ENCODE assay signal across 1 cellular context in the genomic region with DNA sequence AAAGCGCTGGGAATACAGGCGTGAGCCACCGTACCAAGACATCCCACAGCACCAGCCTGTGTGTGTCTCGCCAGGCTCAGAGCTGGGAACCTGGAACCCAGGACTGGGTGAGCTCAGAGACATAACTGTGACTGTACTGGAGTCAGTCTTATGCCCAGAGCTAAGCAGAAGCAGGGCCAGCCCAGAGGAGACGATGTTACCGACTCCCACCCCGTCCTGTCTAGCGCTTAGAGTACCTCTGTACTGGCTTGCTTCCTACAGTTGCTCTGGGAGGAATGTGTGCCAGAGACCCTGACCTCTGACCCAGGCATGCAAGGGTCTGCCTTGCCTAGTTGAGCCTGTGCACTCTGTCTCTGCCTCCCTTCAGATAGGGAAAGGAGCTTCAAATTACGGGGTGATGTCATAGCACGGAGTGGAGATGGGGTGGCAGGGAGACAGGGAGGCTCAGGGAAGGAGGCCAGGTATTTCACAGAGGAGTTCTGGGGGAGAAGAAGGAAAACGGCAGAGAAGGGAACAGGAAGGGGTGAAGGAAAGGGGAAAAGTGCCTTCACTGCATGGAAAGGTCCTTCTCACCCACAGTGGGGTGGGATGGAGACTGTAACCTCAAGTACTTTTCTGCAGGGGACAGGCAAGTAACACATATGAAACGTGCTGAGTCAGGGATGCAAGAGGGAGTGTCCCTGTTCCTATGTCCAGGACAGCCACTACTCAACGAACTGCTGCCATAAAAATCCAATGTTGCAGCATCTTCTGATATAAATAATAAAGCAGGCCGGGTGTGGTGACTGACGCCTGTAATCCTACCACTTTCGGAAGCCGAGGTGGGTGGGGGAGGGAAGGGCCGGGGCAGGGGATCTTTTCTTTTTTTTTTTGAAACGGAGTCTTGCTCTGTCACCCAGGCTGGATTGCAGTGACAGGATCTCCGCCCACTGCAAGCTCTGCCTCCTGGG.
TF ChIP-seq lines count a peak whose summit lies in the region.

No MANE protein-coding gene starts in this region.

TF ChIP-seq in HepG2, 621 proteins besides CTCF, POLR2A, EP300 and RAD21 (continued from another document and continues in another):
- TF ChIP-seq, protein P1, sequence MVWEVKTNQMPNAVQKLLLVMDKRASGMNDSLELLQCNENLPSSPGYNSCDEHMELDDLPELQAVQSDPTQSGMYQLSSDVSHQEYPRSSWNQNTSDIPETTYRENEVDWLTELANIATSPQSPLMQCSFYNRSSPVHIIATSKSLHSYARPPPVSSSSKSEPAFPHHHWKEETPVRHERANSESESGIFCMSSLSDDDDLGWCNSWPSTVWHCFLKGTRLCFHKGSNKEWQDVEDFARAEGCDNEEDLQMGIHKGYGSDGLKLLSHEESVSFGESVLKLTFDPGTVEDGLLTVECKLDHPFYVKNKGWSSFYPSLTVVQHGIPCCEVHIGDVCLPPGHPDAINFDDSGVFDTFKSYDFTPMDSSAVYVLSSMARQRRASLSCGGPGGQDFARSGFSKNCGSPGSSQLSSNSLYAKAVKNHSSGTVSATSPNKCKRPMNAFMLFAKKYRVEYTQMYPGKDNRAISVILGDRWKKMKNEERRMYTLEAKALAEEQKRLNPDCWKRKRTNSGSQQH (CRISPR knock-in tag; IDR thresholded peaks at IDR 0.05; ENCODE audit: low read depth) = no peak
- TF ChIP-seq CSRNP2 (CRISPR knock-in tag; conservative IDR thresholded peaks at IDR 0.05; ENCODE audit: low read depth) (no peak), ZBTB8A (CRISPR knock-in tag; IDR thresholded peaks at IDR 0.05; ENCODE audit: borderline replicate concordance, low read depth) (no peak), STAT5B (CRISPR knock-in tag; IDR thresholded peaks at IDR 0.05) (no peak), PHF21A (CRISPR knock-in tag; IDR thresholded peaks at IDR 0.05) (no peak), PCBP2 (optimal IDR thresholded peaks at IDR 0.05; ENCODE audit: low read depth, low read length, poor library complexity, severe bottlenecking) (peak; percentile 63), ZIK1 (CRISPR knock-in tag; IDR thresholded peaks at IDR 0.05; ENCODE audit: borderline replicate concordance, low read depth) (no peak), CCDC6 (CRISPR knock-in tag; IDR thresholded peaks at IDR 0.05) (0 out of 2 replicates have a peak, but pooled peaks have one; percentile 53), HMG20B (CRISPR knock-in tag; conservative IDR thresholded peaks at IDR 0.05) (no peak; the same call in 1 of the 2 replicates), ZNF83 (CRISPR knock-in tag; IDR thresholded peaks at IDR 0.05; ENCODE audit: borderline replicate concordance) (no peak), ZNF570 (CRISPR knock-in tag; IDR thresholded peaks at IDR 0.05; ENCODE audit: borderline replicate concordance) (no peak), EZH2 (conservative IDR thresholded peaks at IDR 0.05; ENCODE audit: low read depth, low read length) (no peak), SCMH1 (CRISPR knock-in tag; IDR thresholded peaks at IDR 0.05; ENCODE audit: borderline replicate concordance) (no peak), SRF (IDR thresholded peaks at IDR 0.05; ENCODE audit: low read depth, low read length) (no peak), CERS6 (CRISPR knock-in tag; IDR thresholded peaks at IDR 0.05) (no peak), ZNF10 (CRISPR knock-in tag; IDR thresholded peaks at IDR 0.05; ENCODE audit: borderline replicate concordance, low read depth) (no peak), SMYD3 (CRISPR knock-in tag; IDR thresholded peaks at IDR 0.05) (no peak), HOXA5 (CRISPR knock-in tag; IDR thresholded peaks at IDR 0.05) (no peak), ZNF280B (CRISPR knock-in tag; IDR thresholded peaks at IDR 0.05; ENCODE audit: borderline replicate concordance) (no peak), KLF16 (CRISPR knock-in tag; IDR thresholded peaks at IDR 0.05) (no peak), MAF1 (CRISPR knock-in tag; IDR thresholded peaks at IDR 0.05; ENCODE audit: borderline replicate concordance) (no peak), ATF7 (IDR thresholded peaks at IDR 0.05) (peak; percentile 86), ATF7 (CRISPR knock-in tag; IDR thresholded peaks at IDR 0.05) (peak; percentile 73; the same call in 1 of the 2 replicates), RARG (CRISPR knock-in tag; IDR thresholded peaks at IDR 0.05; ENCODE audit: low read depth) (no peak), ZNF672 (CRISPR knock-in tag; IDR thresholded peaks at IDR 0.05) (no peak), NCOA2 (CRISPR knock-in tag; IDR thresholded peaks at IDR 0.05) (peak; percentile 65), DNMT1 (CRISPR knock-in tag; IDR thresholded peaks at IDR 0.05) (no peak), ZNF207 (IDR thresholded peaks at IDR 0.05; ENCODE audit: borderline replicate concordance) (no peak), ATF4 (CRISPR knock-in tag; IDR thresholded peaks at IDR 0.05) (0 out of 4 replicates have a peak, but pooled peaks of 1 of the 2 experiments have one; percentile 42), ARNT2 (CRISPR knock-in tag; IDR thresholded peaks at IDR 0.05; ENCODE audit: low read depth) (0 out of 2 replicates have a peak, but pooled peaks have one; percentile 24), BRCA1 (CRISPR knock-in tag; IDR thresholded peaks at IDR 0.05) (no peak), ZNF746 (CRISPR knock-in tag; IDR thresholded peaks at IDR 0.05) (no peak)
- TF ChIP-seq, protein P2, sequence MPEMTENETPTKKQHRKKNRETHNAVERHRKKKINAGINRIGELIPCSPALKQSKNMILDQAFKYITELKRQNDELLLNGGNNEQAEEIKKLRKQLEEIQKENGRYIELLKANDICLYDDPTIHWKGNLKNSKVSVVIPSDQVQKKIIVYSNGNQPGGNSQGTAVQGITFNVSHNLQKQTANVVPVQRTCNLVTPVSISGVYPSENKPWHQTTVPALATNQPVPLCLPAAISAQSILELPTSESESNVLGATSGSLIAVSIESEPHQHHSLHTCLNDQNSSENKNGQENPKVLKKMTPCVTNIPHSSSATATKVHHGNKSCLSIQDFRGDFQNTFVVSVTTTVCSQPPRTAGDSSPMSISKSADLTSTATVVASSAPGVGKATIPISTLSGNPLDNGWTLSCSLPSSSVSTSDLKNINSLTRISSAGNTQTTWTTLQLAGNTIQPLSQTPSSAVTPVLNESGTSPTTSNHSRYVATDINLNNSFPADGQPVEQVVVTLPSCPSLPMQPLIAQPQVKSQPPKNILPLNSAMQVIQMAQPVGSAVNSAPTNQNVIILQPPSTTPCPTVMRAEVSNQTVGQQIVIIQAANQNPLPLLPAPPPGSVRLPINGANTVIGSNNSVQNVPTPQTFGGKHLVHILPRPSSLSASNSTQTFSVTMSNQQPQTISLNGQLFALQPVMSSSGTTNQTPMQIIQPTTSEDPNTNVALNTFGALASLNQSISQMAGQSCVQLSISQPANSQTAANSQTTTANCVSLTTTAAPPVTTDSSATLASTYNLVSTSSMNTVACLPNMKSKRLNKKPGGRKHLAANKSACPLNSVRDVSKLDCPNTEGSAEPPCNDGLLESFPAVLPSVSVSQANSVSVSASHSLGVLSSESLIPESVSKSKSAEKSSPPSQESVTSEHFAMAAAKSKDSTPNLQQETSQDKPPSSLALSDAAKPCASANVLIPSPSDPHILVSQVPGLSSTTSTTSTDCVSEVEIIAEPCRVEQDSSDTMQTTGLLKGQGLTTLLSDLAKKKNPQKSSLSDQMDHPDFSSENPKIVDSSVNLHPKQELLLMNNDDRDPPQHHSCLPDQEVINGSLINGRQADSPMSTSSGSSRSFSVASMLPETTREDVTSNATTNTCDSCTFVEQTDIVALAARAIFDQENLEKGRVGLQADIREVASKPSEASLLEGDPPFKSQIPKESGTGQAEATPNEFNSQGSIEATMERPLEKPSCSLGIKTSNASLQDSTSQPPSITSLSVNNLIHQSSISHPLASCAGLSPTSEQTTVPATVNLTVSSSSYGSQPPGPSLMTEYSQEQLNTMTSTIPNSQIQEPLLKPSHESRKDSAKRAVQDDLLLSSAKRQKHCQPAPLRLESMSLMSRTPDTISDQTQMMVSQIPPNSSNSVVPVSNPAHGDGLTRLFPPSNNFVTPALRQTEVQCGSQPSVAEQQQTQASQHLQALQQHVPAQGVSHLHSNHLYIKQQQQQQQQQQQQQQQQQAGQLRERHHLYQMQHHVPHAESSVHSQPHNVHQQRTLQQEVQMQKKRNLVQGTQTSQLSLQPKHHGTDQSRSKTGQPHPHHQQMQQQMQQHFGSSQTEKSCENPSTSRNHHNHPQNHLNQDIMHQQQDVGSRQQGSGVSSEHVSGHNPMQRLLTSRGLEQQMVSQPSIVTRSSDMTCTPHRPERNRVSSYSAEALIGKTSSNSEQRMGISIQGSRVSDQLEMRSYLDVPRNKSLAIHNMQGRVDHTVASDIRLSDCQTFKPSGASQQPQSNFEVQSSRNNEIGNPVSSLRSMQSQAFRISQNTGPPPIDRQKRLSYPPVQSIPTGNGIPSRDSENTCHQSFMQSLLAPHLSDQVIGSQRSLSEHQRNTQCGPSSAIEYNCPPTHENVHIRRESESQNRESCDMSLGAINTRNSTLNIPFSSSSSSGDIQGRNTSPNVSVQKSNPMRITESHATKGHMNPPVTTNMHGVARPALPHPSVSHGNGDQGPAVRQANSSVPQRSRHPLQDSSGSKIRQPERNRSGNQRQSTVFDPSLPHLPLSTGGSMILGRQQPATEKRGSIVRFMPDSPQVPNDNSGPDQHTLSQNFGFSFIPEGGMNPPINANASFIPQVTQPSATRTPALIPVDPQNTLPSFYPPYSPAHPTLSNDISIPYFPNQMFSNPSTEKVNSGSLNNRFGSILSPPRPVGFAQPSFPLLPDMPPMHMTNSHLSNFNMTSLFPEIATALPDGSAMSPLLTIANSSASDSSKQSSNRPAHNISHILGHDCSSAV (CRISPR knock-in tag; IDR thresholded peaks at IDR 0.05; ENCODE audit: borderline replicate concordance) = no peak
- TF ChIP-seq, protein P3, sequence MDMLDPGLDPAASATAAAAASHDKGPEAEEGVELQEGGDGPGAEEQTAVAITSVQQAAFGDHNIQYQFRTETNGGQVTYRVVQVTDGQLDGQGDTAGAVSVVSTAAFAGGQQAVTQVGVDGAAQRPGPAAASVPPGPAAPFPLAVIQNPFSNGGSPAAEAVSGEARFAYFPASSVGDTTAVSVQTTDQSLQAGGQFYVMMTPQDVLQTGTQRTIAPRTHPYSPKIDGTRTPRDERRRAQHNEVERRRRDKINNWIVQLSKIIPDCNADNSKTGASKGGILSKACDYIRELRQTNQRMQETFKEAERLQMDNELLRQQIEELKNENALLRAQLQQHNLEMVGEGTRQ (IDR thresholded peaks at IDR 0.05; ENCODE audit: low read depth, low read length) = no peak
- TF ChIP-seq, protein P3 (CRISPR knock-in tag; IDR thresholded peaks at IDR 0.05; ENCODE audit: borderline replicate concordance) = no peak
- TF ChIP-seq, protein P4, sequence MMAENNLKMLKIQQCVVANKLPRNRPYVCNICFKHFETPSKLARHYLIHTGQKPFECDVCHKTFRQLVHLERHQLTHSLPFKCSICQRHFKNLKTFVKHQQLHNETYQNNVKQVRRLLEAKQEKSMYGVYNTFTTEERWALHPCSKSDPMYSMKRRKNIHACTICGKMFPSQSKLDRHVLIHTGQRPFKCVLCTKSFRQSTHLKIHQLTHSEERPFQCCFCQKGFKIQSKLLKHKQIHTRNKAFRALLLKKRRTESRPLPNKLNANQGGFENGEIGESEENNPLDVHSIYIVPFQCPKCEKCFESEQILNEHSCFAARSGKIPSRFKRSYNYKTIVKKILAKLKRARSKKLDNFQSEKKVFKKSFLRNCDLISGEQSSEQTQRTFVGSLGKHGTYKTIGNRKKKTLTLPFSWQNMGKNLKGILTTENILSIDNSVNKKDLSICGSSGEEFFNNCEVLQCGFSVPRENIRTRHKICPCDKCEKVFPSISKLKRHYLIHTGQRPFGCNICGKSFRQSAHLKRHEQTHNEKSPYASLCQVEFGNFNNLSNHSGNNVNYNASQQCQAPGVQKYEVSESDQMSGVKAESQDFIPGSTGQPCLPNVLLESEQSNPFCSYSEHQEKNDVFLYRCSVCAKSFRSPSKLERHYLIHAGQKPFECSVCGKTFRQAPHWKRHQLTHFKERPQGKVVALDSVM (CRISPR knock-in tag; IDR thresholded peaks at IDR 0.05) = peak; percentile 97
